In genomic region chr12:98788396-98788795, GRCh38 we compare ENCODE assay signal across 34 cellular contexts.
"Had no signal": no experiment of that assay in that cellular context is flagged by ENCODE, and none has a peak within 500 bp of the region (broad histone marks: within the 10 kb centered on the region; RNA-seq: fewer than 3 reads in every experiment).

No MANE protein-coding gene starts in this region.

- ATAC-seq: activated CD8-positive, alpha-beta memory T cell treated with anti-CD3 and anti-CD28 coated beads, Interleukin-2, amount 10 ng/mL, durations not matched to agents 7 days and 5 days; activated naive CD8-positive, alpha-beta T cell treated with anti-CD3 and anti-CD28 coated beads, Interleukin-2, amount 50 U/mL, for 24 hours; K562; PC-3 had no signal

- H3K27ac Mint-ChIP-seq: activated CD4-positive, alpha-beta memory T cell treated with anti-CD3 and anti-CD28 coated beads, Interleukin-2, amount 10 ng/mL, durations not matched to agents 7 days and 5 days; activated CD8-positive, alpha-beta memory T cell treated with anti-CD3 and anti-CD28 coated beads, Interleukin-2, amount 10 ng/mL, durations not matched to agents 7 days and 5 days; activated naive CD4-positive, alpha-beta T cell treated with anti-CD3 and anti-CD28 coated beads, Interleukin-2, amount 10 ng/mL, durations not matched to agents 7 days and 5 days; activated naive CD8-positive, alpha-beta T cell; activated naive CD8-positive, alpha-beta T cell treated with anti-CD3 and anti-CD28 coated beads, Interleukin-2, amount 50 U/mL, for 24 hours had no signal

- H3K27me3 ChIP-seq: Peyer's patch, SJCRH30 had no signal

- H3K36me3 ChIP-seq: Peyer's patch, SJCRH30, WERI-Rb-1 had no signal

- H3K9me3 Mint-ChIP-seq: activated CD4-positive, alpha-beta memory T cell treated with anti-CD3 and anti-CD28 coated beads, Interleukin-2, amount 10 ng/mL, durations not matched to agents 7 days and 5 days; activated naive CD4-positive, alpha-beta T cell treated with anti-CD3 and anti-CD28 coated beads, Interleukin-2, amount 10 ng/mL, durations not matched to agents 7 days and 5 days; activated naive CD8-positive, alpha-beta T cell treated with anti-CD3 and anti-CD28 coated beads, Interleukin-2, amount 50 U/mL, for 24 hours had no signal

- H3K4me1 ChIP-seq: Peyer's patch, SJCRH30 had no signal

- H3K36me3 Mint-ChIP-seq: activated CD8-positive, alpha-beta memory T cell treated with anti-CD3 and anti-CD28 coated beads, Interleukin-2, amount 10 ng/mL, durations not matched to agents 7 days and 5 days; activated naive CD4-positive, alpha-beta T cell treated with anti-CD3 and anti-CD28 coated beads, Interleukin-2, amount 10 ng/mL, durations not matched to agents 7 days and 5 days; activated naive CD8-positive, alpha-beta T cell had no signal

- H3K4me1 Mint-ChIP-seq: activated CD4-positive, alpha-beta memory T cell treated with anti-CD3 and anti-CD28 coated beads, Interleukin-2, amount 10 ng/mL, durations not matched to agents 7 days and 5 days; activated CD8-positive, alpha-beta memory T cell treated with anti-CD3 and anti-CD28 coated beads, Interleukin-2, amount 10 ng/mL, durations not matched to agents 7 days and 5 days; activated naive CD4-positive, alpha-beta T cell treated with anti-CD3 and anti-CD28 coated beads, Interleukin-2, amount 10 ng/mL, durations not matched to agents 7 days and 5 days; activated naive CD8-positive, alpha-beta T cell treated with anti-CD3 and anti-CD28 coated beads, Interleukin-2, amount 50 U/mL, for 24 hours had no signal

- DNase-seq: activated CD4-positive, alpha-beta memory T cell treated with anti-CD3 and anti-CD28 coated beads, Interleukin-2, amount 10 ng/mL, durations not matched to agents 7 days and 5 days; activated CD4-positive, alpha-beta T cell treated with anti-CD3 and anti-CD28 coated beads for 1 hour; activated CD4-positive, alpha-beta T cell treated with anti-CD3 and anti-CD28 coated beads for 48 hours; activated CD4-positive, CD25-positive, alpha-beta regulatory T cell; activated CD8-positive, alpha-beta memory T cell treated with anti-CD3 and anti-CD28 coated beads for 24 hours; activated CD8-positive, alpha-beta memory T cell treated with anti-CD3 and anti-CD28 coated beads, Interleukin-2, amount 10 ng/mL, durations not matched to agents 7 days and 5 days; activated CD8-positive, alpha-beta memory T cell treated with anti-CD3 and anti-CD28 coated beads, Interleukin-2, amount 50 U/mL, for 48 hours; activated effector memory CD4-positive, alpha-beta T cell treated with Interleukin-2 at 50 U/mL for 16 hours; activated naive CD4-positive, alpha-beta T cell treated with anti-CD3 and anti-CD28 coated beads, Interleukin-2, amount 10 ng/mL, durations not matched to agents 7 days and 5 days; activated naive CD8-positive, alpha-beta T cell treated with anti-CD3 and anti-CD28 coated beads, Interleukin-2, amount 50 U/mL, for 24 hours; activated T-cell treated with anti-CD3 and anti-CD28 coated beads, Interleukin-2, amount 50 U/mL, for 48 hours; amniotic stem cell; aorta; cerebellar nuclear complex; NCI-H1092 treated with DMSO at 0.1 percent for 48 hours; NCI-H1417; NCI-H146; NCI-H187; NCI-H2081; NCI-H2171 treated with DMSO at 0.1 percent for 48 hours; NCI-H2227 treated with DMSO at 0.1 percent for 48 hours; NCI-H446 treated with DMSO at 0.1 percent for 48 hours; NCI-H524; NCI-H69; NK-92 treated with Interleukin-12 subunit alpha and Interleukin-12 subunit beta, amount 100 ng/mL, for 24 hours; PC-3; Peyer's patch; SHP77; SJCRH30; T1000; WERI-Rb-1 had no signal

- H3K4me3 ChIP-seq: K562, Peyer's patch, SJCRH30, SK-N-MC had no signal

- H3K27ac ChIP-seq: Peyer's patch, SJCRH30, SK-N-MC, WERI-Rb-1 had no signal

- H3K9me3 ChIP-seq: Peyer's patch, SJCRH30 had no signal

- H3K4me3 Mint-ChIP-seq: activated CD4-positive, alpha-beta memory T cell treated with anti-CD3 and anti-CD28 coated beads, Interleukin-2, amount 10 ng/mL, durations not matched to agents 7 days and 5 days; activated CD8-positive, alpha-beta memory T cell treated with anti-CD3 and anti-CD28 coated beads, Interleukin-2, amount 10 ng/mL, durations not matched to agents 7 days and 5 days; activated naive CD4-positive, alpha-beta T cell treated with anti-CD3 and anti-CD28 coated beads, Interleukin-2, amount 10 ng/mL, durations not matched to agents 7 days and 5 days; activated naive CD8-positive, alpha-beta T cell; activated naive CD8-positive, alpha-beta T cell treated with anti-CD3 and anti-CD28 coated beads, Interleukin-2, amount 50 U/mL, for 24 hours had no signal
